ENCODE assay signal across 29 cellular contexts in the genomic region with DNA sequence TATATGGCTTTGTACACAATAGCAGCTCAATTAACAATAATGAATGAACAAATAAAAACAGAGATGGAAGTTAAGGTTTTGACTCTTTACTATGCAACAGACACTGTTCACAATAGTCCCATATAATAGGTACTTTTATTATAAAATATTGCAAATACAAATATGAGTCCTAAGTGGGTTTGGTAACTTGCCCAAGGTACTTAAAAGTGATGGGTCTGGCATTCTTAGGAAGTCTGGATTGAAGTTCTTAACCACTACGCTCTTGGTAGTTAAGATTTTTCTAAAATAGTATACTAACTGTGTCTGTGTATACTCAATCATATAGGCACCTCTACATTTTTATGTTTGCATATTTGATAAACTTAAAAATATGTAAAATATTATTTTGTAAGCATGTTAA. TPM values are rescaled to one million over a fixed set of nuclear protein-coding genes. Genes with fewer than 3 reads are reported as not detected.
"Had no signal": no experiment of that assay in that cellular context is flagged by ENCODE, and none has a peak within 500 bp of the region (broad histone marks: within the 10 kb centered on the region; RNA-seq: fewer than 3 reads in every experiment).

No MANE protein-coding gene starts in this region.

- H3K4me3 ChIP-seq: MG63 had no signal

- FAIRE-seq: bronchial epithelial cell had no signal

- H3K9me3 ChIP-seq: MG63 had no signal

- H3K27me3 ChIP-seq: MG63 had no signal

- ATAC-seq: activated CD4-positive, alpha-beta T cell treated with anti-CD3 and anti-CD28 coated beads for 36 hours; activated CD4-positive, CD25-positive, alpha-beta regulatory T cell treated with anti-CD3 and anti-CD28 coated beads, Interleukin-2, amount 50 U/mL, for 24 hours; activated CD8-positive, alpha-beta T cell treated with anti-CD3 and anti-CD28 coated beads, Interleukin-2, amount 10 ng/mL, durations not matched to agents 7 days and 5 days; WTC11 had no signal

- DNase-seq: activated CD4-positive, alpha-beta T cell treated with anti-CD3 and anti-CD28 coated beads for 36 hours; activated CD4-positive, alpha-beta T cell treated with anti-CD3 and anti-CD28 coated beads, Interleukin-2, amount 10 ng/mL, durations not matched to agents 7 days and 5 days; activated CD4-positive, alpha-beta T cell treated with anti-CD3 and anti-CD28 coated beads, Interleukin-2, amount 50 U/mL, for 48 hours; activated CD8-positive, alpha-beta T cell treated with anti-CD3 and anti-CD28 coated beads, Interleukin-2, amount 10 ng/mL, durations not matched to agents 7 days and 5 days; activated gamma-delta T cell; activated naive CD4-positive, alpha-beta T cell treated with Interleukin-2 at 50 U/mL for 16 hours; activated naive CD8-positive, alpha-beta T cell treated with anti-CD3 and anti-CD28 coated beads, Interleukin-2, amount 10 ng/mL, durations not matched to agents 7 days and 5 days; activated T-cell treated with anti-CD3 and anti-CD28 coated beads, Interleukin-2, amount 50 U/mL, for 24 hours; caudate nucleus; cerebellar nuclear complex; Kasumi-1; KG1; MG63; NCI-H1048; NCI-H1105 treated with DMSO at 0.1 percent for 48 hours; NCI-H1436; NCI-H1694 treated with DMSO at 0.1 percent for 48 hours; NCI-H2029; NCI-H2107; NCI-H2171; NCI-H510A; NCI-H526; NCI-H748 treated with DMSO at 0.1 percent for 48 hours; Right ventricle myocardium superior had no signal

RNA-seq across cellular contexts. Expression of a gene that starts 55.5 kb away (rescaled TPM):
- total RNA-seq: activated CD4-positive, alpha-beta T cell treated with anti-CD3 and anti-CD28 coated beads for 36 hours; activated CD4-positive, alpha-beta T cell treated with anti-CD3 and anti-CD28 coated beads, Interleukin-2, amount 10 ng/mL, durations not matched to agents 7 days and 5 days; activated CD8-positive, alpha-beta T cell treated with anti-CD3 and anti-CD28 coated beads, Interleukin-2, amount 10 ng/mL, durations not matched to agents 7 days and 5 days; activated naive CD8-positive, alpha-beta T cell treated with anti-CD3 and anti-CD28 coated beads, Interleukin-2, amount 10 ng/mL, durations not matched to agents 7 days and 5 days; activated T-helper 2 cell treated with anti-CD3 and anti-CD28 coated beads, Interferon-gamma antibody, Interleukin-2, Interleukin-4, amounts not matched to agents 10 μg/mL and 5 μg/mL and 100 μg/mL, durations not matched to agents 14 hours and 24 hours and 36 hours; OCI-LY7 had no signal
